ENCODE assay signal across 8 cellular contexts in the genomic region with DNA sequence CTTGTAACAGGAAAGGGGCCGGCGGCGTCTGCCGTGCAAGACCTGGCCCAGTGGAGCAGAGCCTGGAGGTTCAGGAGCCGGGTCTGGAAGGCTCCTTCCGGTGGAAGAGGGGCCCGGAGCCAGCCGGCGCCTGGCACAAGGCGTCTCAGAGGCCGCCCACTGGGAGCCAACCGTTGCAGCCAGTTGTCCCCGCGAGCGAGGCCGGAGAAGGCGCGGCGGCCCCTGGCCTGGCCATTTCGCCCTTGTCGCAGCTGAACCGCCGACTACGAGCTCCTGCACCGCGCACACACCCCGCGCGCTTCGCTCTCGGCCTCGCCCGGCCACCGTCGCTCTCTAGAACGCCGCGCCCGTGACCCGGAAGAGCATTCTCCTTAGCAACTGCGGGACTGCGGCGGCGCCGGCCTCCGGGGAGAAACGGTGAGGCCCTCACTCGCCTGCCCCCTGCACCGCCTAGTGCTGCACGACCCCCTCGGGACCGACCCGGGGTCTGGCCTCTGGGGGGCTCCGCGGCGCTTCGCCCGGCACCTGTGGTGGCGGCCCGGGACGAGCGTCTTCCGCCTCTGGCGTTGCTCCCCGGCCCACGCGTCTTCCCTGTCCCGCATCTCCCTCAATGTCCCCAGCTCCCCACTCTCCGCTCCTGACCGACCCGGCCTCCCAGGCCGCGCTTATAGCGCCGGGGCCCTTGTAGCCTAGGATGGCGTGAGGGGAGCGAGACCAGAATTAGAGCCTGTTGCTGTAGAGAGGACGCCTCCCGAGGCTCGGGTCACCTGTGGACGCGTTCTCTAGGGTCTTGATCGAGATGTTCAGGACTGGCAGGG. TPM values are rescaled to one million over a fixed set of nuclear protein-coding genes. Genes with fewer than 3 reads are reported as not detected.
DNase-seq lines count a peak whose midpoint lies in the region; ATAC-seq, FAIRE-seq and TF ChIP-seq lines count a peak whose summit lies in the region.

A gene with protein sequence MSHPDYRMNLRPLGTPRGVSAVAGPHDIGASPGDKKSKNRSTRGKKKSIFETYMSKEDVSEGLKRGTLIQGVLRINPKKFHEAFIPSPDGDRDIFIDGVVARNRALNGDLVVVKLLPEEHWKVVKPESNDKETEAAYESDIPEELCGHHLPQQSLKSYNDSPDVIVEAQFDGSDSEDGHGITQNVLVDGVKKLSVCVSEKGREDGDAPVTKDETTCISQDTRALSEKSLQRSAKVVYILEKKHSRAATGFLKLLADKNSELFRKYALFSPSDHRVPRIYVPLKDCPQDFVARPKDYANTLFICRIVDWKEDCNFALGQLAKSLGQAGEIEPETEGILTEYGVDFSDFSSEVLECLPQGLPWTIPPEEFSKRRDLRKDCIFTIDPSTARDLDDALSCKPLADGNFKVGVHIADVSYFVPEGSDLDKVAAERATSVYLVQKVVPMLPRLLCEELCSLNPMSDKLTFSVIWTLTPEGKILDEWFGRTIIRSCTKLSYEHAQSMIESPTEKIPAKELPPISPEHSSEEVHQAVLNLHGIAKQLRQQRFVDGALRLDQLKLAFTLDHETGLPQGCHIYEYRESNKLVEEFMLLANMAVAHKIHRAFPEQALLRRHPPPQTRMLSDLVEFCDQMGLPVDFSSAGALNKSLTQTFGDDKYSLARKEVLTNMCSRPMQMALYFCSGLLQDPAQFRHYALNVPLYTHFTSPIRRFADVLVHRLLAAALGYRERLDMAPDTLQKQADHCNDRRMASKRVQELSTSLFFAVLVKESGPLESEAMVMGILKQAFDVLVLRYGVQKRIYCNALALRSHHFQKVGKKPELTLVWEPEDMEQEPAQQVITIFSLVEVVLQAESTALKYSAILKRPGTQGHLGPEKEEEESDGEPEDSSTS (plus strand): TSS at position 365 of the 818 bp plus-strand sequence. CDS start 53,215 bp downstream, outside the sequence.

- 0% methylated on average over 68 to 83 of the region's 83 CpGs for WGBS in aorta, 2 donors

- H3K27ac Mint-ChIP-seq in T-helper 2 cell treated with Interferon-gamma antibody and Interleukin-4, amounts not matched to agents 5 μg/mL and 100 μg/mL, for 36 hours, result peak within 1 kb of the TSS; percentile 94
- peak within 1 kb of the TSS; percentile 85 for H3K27ac Mint-ChIP-seq in astrocyte (ENCODE audit: unreplicated experiment)

- H2AFZ ChIP-seq in astrocyte (ENCODE audit: low read depth, low read length), result peak within 1 kb of the TSS; percentile 88

- peak within 1 kb of the TSS; percentile 89 for H3K9ac ChIP-seq in astrocyte (ENCODE audit: low read length)

- H3K4me2 ChIP-seq in astrocyte (ENCODE audit: low read length), result peak within 1 kb of the TSS; percentile 91

- peaks cover 13% of the 10 kb centered on the region for H4K20me1 ChIP-seq in astrocyte (ENCODE audit: insufficient read depth, low read length)

- intact Hi-C loops in aorta (cut with DNase I), result no loop called here

- H3K4me1 ChIP-seq in astrocyte (ENCODE audit: insufficient read depth, low read length), result peaks cover 4% of the 10 kb centered on the region
- H3K4me1 ChIP-seq in aorta (ENCODE audit: control insufficient read depth in 1 of 2, insufficient read depth in 2 of 2, low read length in 2 of 2), result no peaks in the 10 kb centered on the region

- H3K27ac ChIP-seq in astrocyte (ENCODE audit: low read depth, low read length) (peak within 1 kb of the TSS; percentile 77), aorta (ENCODE audit: low read depth in 1 of 2, low read length in 2 of 2) (no peak within 1 kb of the TSS)

- H3K9me3 Mint-ChIP-seq in T-helper 2 cell treated with Interferon-gamma antibody and Interleukin-4, amounts not matched to agents 5 μg/mL and 100 μg/mL, for 36 hours, result peaks cover 4% of the 10 kb centered on the region
- H3K9me3 Mint-ChIP-seq in astrocyte (ENCODE audit: unreplicated experiment), result peaks cover 4% of the 10 kb centered on the region

- peaks cover 26% of the 10 kb centered on the region for H3K4me1 Mint-ChIP-seq in T-helper 2 cell treated with Interferon-gamma antibody and Interleukin-4, amounts not matched to agents 5 μg/mL and 100 μg/mL, for 36 hours (ENCODE audit: low read depth)
- peaks cover 5% of the 10 kb centered on the region for H3K4me1 Mint-ChIP-seq in astrocyte (ENCODE audit: low read depth, unreplicated experiment)

- DNase-seq in NCI-H1694 treated with DMSO at 0.1 percent for 48 hours (lab: John Stamatoyannopoulos, UW) (peak; percentile 75), astrocyte (ENCODE audit: low read depth) (peak; percentile 74), hepatic stellate cell (ENCODE audit: low spot score) (peak; percentile 86), renal cortical epithelial cell (ENCODE audit: low read depth) (peak; percentile 45), aorta (peak; percentile 86 to 94)
- peak; percentile 79 for DNase-seq in T-helper 2 cell treated with Interferon-gamma antibody and Interleukin-4, amounts not matched to agents 5 μg/mL and 100 μg/mL, for 36 hours (ENCODE audit: low spot score)

- peak; percentile 60 for ATAC-seq in GM18499 (IDR thresholded peaks at IDR 0.05; ENCODE audit: insufficient read depth, unreplicated experiment)
- ATAC-seq in HG02885 (IDR thresholded peaks at IDR 0.05; ENCODE audit: poor library complexity, unreplicated experiment), result peak; percentile 90
- peak; percentile 96 for ATAC-seq in aorta (ENCODE audit: low FRiP score)

- TF ChIP-seq CTCF in astrocyte (IDR thresholded peaks at IDR 0.05; ENCODE audit: insufficient read depth, low read depth, low read length), result no peak

- H3K4me3 ChIP-seq in astrocyte (ENCODE audit: insufficient read depth, low read depth, low read length) (peak within 1 kb of the TSS; percentile 86), aorta (ENCODE audit: low read length in 2 of 2) (peak within 1 kb of the TSS; percentile 80 to 81)

- H3K79me2 ChIP-seq in astrocyte (ENCODE audit: insufficient read depth, low read length), result peaks cover 44% of the 10 kb centered on the region

- H3K9me3 ChIP-seq in astrocyte (ENCODE audit: insufficient read depth, low read depth, low read length) (no peaks in the 10 kb centered on the region), aorta (ENCODE audit: control insufficient read depth, low read length) (no peaks in the 10 kb centered on the region)

- peaks cover 7% of the 10 kb centered on the region for H3K36me3 Mint-ChIP-seq in T-helper 2 cell treated with Interferon-gamma antibody and Interleukin-4, amounts not matched to agents 5 μg/mL and 100 μg/mL, for 36 hours (ENCODE audit: low read depth)
- peaks cover 3% of the 10 kb centered on the region for H3K36me3 Mint-ChIP-seq in astrocyte (ENCODE audit: low read depth, unreplicated experiment)

- FAIRE-seq in astrocyte (lab: Jason Lieb, UNC), result no peak

- peaks cover 2% of the 10 kb centered on the region for H3K27me3 Mint-ChIP-seq in T-helper 2 cell treated with Interferon-gamma antibody and Interleukin-4, amounts not matched to agents 5 μg/mL and 100 μg/mL, for 36 hours (ENCODE audit: low read depth)
- H3K27me3 Mint-ChIP-seq in astrocyte (ENCODE audit: low read depth, unreplicated experiment), result no peaks in the 10 kb centered on the region

- H3K36me3 ChIP-seq in astrocyte (ENCODE audit: insufficient read depth, low read length) (no peaks in the 10 kb centered on the region), aorta (ENCODE audit: control insufficient read depth in 1 of 2, insufficient read depth in 2 of 2, low read length in 1 of 2) (no peaks in the 10 kb centered on the region)

- peaks cover 2% of the 10 kb centered on the region for H3K27me3 ChIP-seq in astrocyte (ENCODE audit: insufficient read depth, low read length)
- H3K27me3 ChIP-seq in aorta (ENCODE audit: control insufficient read depth in 1 of 2, insufficient read depth in 2 of 2, low read length in 1 of 2), result no peaks in the 10 kb centered on the region

- H3K4me3 Mint-ChIP-seq in T-helper 2 cell treated with Interferon-gamma antibody and Interleukin-4, amounts not matched to agents 5 μg/mL and 100 μg/mL, for 36 hours, result peak within 1 kb of the TSS; percentile 92
- H3K4me3 Mint-ChIP-seq in astrocyte (ENCODE audit: unreplicated experiment), result peak within 1 kb of the TSS; percentile 93

RNA-seq across cellular contexts. Expression of the gene that starts here (rescaled TPM):
- total RNA-seq in astrocyte (20.5 and 24.0 TPM in 2 replicates), renal cortical epithelial cell (20.3 and 28.5 TPM in 2 replicates), aorta (10 to 100 TPM; 28.4 to 40.0 TPM)
- 10 to 100 TPM; 10.6 to 15.1 TPM for polyA plus RNA-seq in aorta
